10 cellular contexts compared by ENCODE assay signal in genomic region chr3:100044369-100044768, GRCh38.
DNase-seq lines count a peak whose midpoint lies in the region; ATAC-seq and TF ChIP-seq lines count a peak whose summit lies in the region.
"Had no signal": no experiment of that assay in that cellular context is flagged by ENCODE, and none has a peak within 500 bp of the region (broad histone marks: within the 10 kb centered on the region; RNA-seq: fewer than 3 reads in every experiment).

No MANE protein-coding gene starts in this region.

- intact Hi-C loops in heart right ventricle (cut with DNase I): loop anchor here in 6 of 10 donors (5.0 to 10.0 kb wide), 6 partner anchors 37 to 197 kb away; no protein-coding TSS in a partner anchor
- intact Hi-C loops in left ventricle myocardium superior (cut with micrococcal nuclease): no loop called here
- intact Hi-C loops in activated B cell treated with CpG ODN at 0.5 μM for 24 hours (cut with micrococcal nuclease): loop anchor here (1.0 to 10.0 kb wide), 10 partner anchors 42 to 1680 kb away; partner anchors contain the start of genes CEP97, LNP1, PCNP and SENP7
- intact Hi-C loops in aorta (cut with DNase I): loop anchor here (5.0 to 10.0 kb wide), 6 partner anchors 38 to 197 kb away; no protein-coding TSS in a partner anchor
- intact Hi-C loops in mucosa of descending colon (cut with DNase I, micrococcal nuclease): no loop called here

- H3K4me1 ChIP-seq in heart right ventricle: peaks cover 14 to 89% (median 64%) of the 10 kb centered on the region in 9 donors
- H3K4me1 ChIP-seq in aorta (ENCODE audit: control insufficient read depth in 1 of 2, insufficient read depth in 2 of 2, low read length in 2 of 2): peaks cover 0 to 6% of the 10 kb centered on the region in 2 donors
- peaks cover 40% of the 10 kb centered on the region for H3K4me1 ChIP-seq in mucosa of descending colon (ENCODE audit: low read depth)

- no peaks in the 10 kb centered on the region for H3K9me3 ChIP-seq in heart right ventricle
- H3K9me3 ChIP-seq in aorta (ENCODE audit: control insufficient read depth, low read length): no peaks in the 10 kb centered on the region
- no peaks in the 10 kb centered on the region for H3K9me3 ChIP-seq in mucosa of descending colon
- H3K9me3 ChIP-seq: A549 had no signal

- ATAC-seq in heart right ventricle (peak in 2 of 8 donors; percentile 2 to 6), left ventricle myocardium superior (no peak), HG03159 (IDR thresholded peaks at IDR 0.05; ENCODE audit: unreplicated experiment) (peak; percentile 80), activated B cell treated with CpG ODN at 0.5 μM for 24 hours (ENCODE audit: low read depth) (peak; percentile 75), aorta (ENCODE audit: low FRiP score) (no peak), mucosa of descending colon (no peak)
- ATAC-seq: A549 had no signal

- H3K4me3 Mint-ChIP-seq in activated B cell treated with CpG ODN at 0.5 μM for 24 hours: peak overlapping the region; percentile 68
- H3K4me3 Mint-ChIP-seq: activated naive CD8-positive, alpha-beta T cell had no signal

- CTCF ChIA-PET in activated B cell treated with CpG ODN at 0.5 μM for 24 hours (lab: Charles Lee): interaction anchor here (1.2 to 2.8 kb wide), 4 partner anchors 23 to 210 kb away, joined by 3 to 12 read pairs (median 4); no protein-coding TSS in a partner anchor

- peak overlapping the region in 6 of 10 donors; percentile 71 to 91 (median 86) for H3K27ac ChIP-seq in heart right ventricle
- H3K27ac ChIP-seq in aorta (ENCODE audit: low read depth in 1 of 2, low read length in 2 of 2): peak overlapping the region; percentile 78 to 87

- TF ChIP-seq CTCF in heart right ventricle (IDR thresholded peaks at IDR 0.05): no peak
- no peak for TF ChIP-seq CTCF in activated B cell treated with CpG ODN at 0.5 μM for 24 hours (IDR thresholded peaks at IDR 0.05)
- no peak for TF ChIP-seq CTCF in mucosa of descending colon (IDR thresholded peaks at IDR 0.05)

- H3K27me3 ChIP-seq in heart right ventricle (no peaks in the 10 kb centered on the region), aorta (ENCODE audit: control insufficient read depth in 1 of 2, insufficient read depth in 2 of 2, low read length in 1 of 2) (no peaks in the 10 kb centered on the region)

- H3K27me3 Mint-ChIP-seq in activated B cell treated with CpG ODN at 0.5 μM for 24 hours: no peaks in the 10 kb centered on the region
- H3K27me3 Mint-ChIP-seq: activated naive CD8-positive, alpha-beta T cell had no signal

- H3K4me1 Mint-ChIP-seq in activated B cell treated with CpG ODN at 0.5 μM for 24 hours: peaks cover 97% of the 10 kb centered on the region

- H3K4me3 ChIP-seq in heart right ventricle (no peak overlapping the region), aorta (ENCODE audit: low read length in 2 of 2) (no peak overlapping the region), mucosa of descending colon (no peak overlapping the region)
- H3K4me3 ChIP-seq: A549 had no signal

- no peaks in the 10 kb centered on the region for H3K36me3 ChIP-seq in heart right ventricle
- H3K36me3 ChIP-seq in aorta (ENCODE audit: control insufficient read depth in 1 of 2, insufficient read depth in 2 of 2, low read length in 1 of 2): no peaks in the 10 kb centered on the region
- no peaks in the 10 kb centered on the region for H3K36me3 ChIP-seq in mucosa of descending colon (ENCODE audit: low read depth)

- H3K27ac Mint-ChIP-seq in activated B cell treated with CpG ODN at 0.5 μM for 24 hours: peak overlapping the region; percentile 97
- H3K27ac Mint-ChIP-seq: activated naive CD8-positive, alpha-beta T cell had no signal

- DNase-seq in heart right ventricle (no peak), left ventricle myocardium superior (no peak), activated B cell treated with CpG ODN at 0.5 μM for 24 hours (no peak), aorta (no peak), foreskin melanocyte (no peak), mucosa of descending colon (no peak), DMS114 treated with DMSO at 0.1 percent for 48 hours (lab: John Stamatoyannopoulos, UW; ENCODE audit: unreplicated experiment) (no peak)

- H3K9me3 Mint-ChIP-seq in activated B cell treated with CpG ODN at 0.5 μM for 24 hours: peaks cover 2% of the 10 kb centered on the region

- POLR2A ChIA-PET in activated B cell treated with CpG ODN at 0.5 μM for 24 hours (lab: Charles Lee): interaction anchor here (0.9 to 1.5 kb wide), 3 partner anchors 11 to 357 kb away, joined by 3 to 4 read pairs (median 3); partner anchors contain the start of genes LNP1, TBC1D23 and TOMM70

- no peaks in the 10 kb centered on the region for H3K36me3 Mint-ChIP-seq in activated B cell treated with CpG ODN at 0.5 μM for 24 hours (ENCODE audit: low read depth)

Comparison
In these comparisons a context has a peak if more than half of its experiments do, and no peak if none do; other contexts are left out.
1. intact Hi-C loops: an anchor here in heart right ventricle (5.0 to 10.0 kb wide), activated B cell treated with CpG ODN at 0.5 μM for 24 hours (1.0 to 10.0 kb wide) and aorta (5.0 to 10.0 kb wide); none called in left ventricle myocardium superior and mucosa of descending colon.
2. ATAC-seq: peak in HG03159 (single experiment) and activated B cell treated with CpG ODN at 0.5 μM for 24 hours (single experiment); none in left ventricle myocardium superior (single experiment), aorta (single experiment) and mucosa of descending colon (single experiment).